9 cellular contexts compared by ENCODE assay signal in genomic region chr17:40321502-40322416, GRCh38. TPM values are rescaled to one million over a fixed set of nuclear protein-coding genes. Genes with fewer than 3 reads are reported as not detected.
DNase-seq lines count a peak whose midpoint lies in the region; ATAC-seq, FAIRE-seq and TF ChIP-seq lines count a peak whose summit lies in the region.
"Had no signal": no experiment of that assay in that cellular context is flagged by ENCODE, and none has a peak within 500 bp of the region (broad histone marks: within the 10 kb centered on the region; RNA-seq: fewer than 3 reads in every experiment).

No MANE protein-coding gene starts in this region.

- intact Hi-C loops in kidney (cut with DNase I) = no loop called here

- H3K27me3 ChIP-seq in thoracic aorta (replicated peaks; ENCODE audit: insufficient read depth) = no peaks in the 10 kb centered on the region

- no peaks in the 10 kb centered on the region for H3K36me3 ChIP-seq in kidney (ENCODE audit: control insufficient read depth in 1 of 2, insufficient read depth in 2 of 2, low read length in 2 of 2)
- no peaks in the 10 kb centered on the region for H3K36me3 ChIP-seq in thoracic aorta

- DNase-seq in T-helper 1 cell = no peak
- DNase-seq in activated naive CD8-positive, alpha-beta T cell treated with anti-CD3 and anti-CD28 coated beads, Interleukin-2, amount 10 ng/mL, durations not matched to agents 7 days and 5 days = no peak
- peak; percentile 86 for DNase-seq in kidney
- DNase-seq in thoracic aorta (ENCODE audit: low spot score) = no peak
- DNase-seq in GM10266 (ENCODE audit: extremely low spot score) = no peak
- no peak for DNase-seq in DMS114 treated with DMSO at 0.1 percent for 48 hours (lab: John Stamatoyannopoulos, UW; ENCODE audit: unreplicated experiment)
- DNase-seq in activated CD8-positive, alpha-beta memory T cell treated with anti-CD3 and anti-CD28 coated beads for 24 hours = no peak

- H3K27me3 Mint-ChIP-seq in T-helper 1 cell treated with Interleukin-12 subunit alpha and Interleukin-12 subunit beta and Interleukin-4 antibody, amounts not matched to agents 30 μg/mL and 1 μg/mL, for 36 hours (ENCODE audit: low read depth) = no peaks in the 10 kb centered on the region
- H3K27me3 Mint-ChIP-seq in activated naive CD8-positive, alpha-beta T cell treated with anti-CD3 and anti-CD28 coated beads, Interleukin-2, amount 10 ng/mL, durations not matched to agents 7 days and 5 days = no peaks in the 10 kb centered on the region

- H3K4me3 ChIP-seq in kidney (ENCODE audit: low read length in 2 of 2) = peak overlapping the region; percentile 39 to 79
- peak overlapping the region; percentile 99 for H3K4me3 ChIP-seq in thoracic aorta

- H3K9me3 ChIP-seq in kidney (ENCODE audit: control insufficient read depth in 1 of 2, low read length in 2 of 2) (no peaks in the 10 kb centered on the region), thoracic aorta (no peaks in the 10 kb centered on the region)

- no peak for FAIRE-seq in kidney (lab: Jason Lieb, UNC)

- H3K27ac ChIP-seq in kidney (ENCODE audit: low read depth in 2 of 2, low read length in 2 of 2) = peak overlapping the region; percentile 94 to 95
- peak overlapping the region; percentile 84 to 91 for H3K27ac ChIP-seq in thoracic aorta

- H3K4me1 ChIP-seq in kidney (ENCODE audit: control insufficient read depth in 1 of 2, insufficient read depth in 1 of 2, low read depth in 1 of 2, low read length in 2 of 2) = peaks cover 69 to 74% of the 10 kb centered on the region in 2 donors
- H3K4me1 ChIP-seq in thoracic aorta (ENCODE audit: control insufficient read depth in 1 of 2, low read depth in 2 of 2) = peaks cover 77 to 91% of the 10 kb centered on the region in 2 donors

- peak overlapping the region; percentile 30 to 73 for H3K9ac ChIP-seq in kidney (ENCODE audit: low read length in 2 of 2)

- TF ChIP-seq CTCF in kidney (IDR thresholded peaks at IDR 0.05; ENCODE audit: borderline replicate concordance, extremely low read depth, insufficient read depth) (no peak), thoracic aorta (IDR thresholded peaks at IDR 0.05) (no peak), GM10266 (IDR thresholded peaks at IDR 0.05; ENCODE audit: control insufficient read depth, insufficient read depth, low read depth, missing control alignments) (no peak)

- ATAC-seq in activated naive CD8-positive, alpha-beta T cell treated with anti-CD3 and anti-CD28 coated beads, Interleukin-2, amount 10 ng/mL, durations not matched to agents 7 days and 5 days (ENCODE audit: low read depth) = no peak
- ATAC-seq in thoracic aorta (ENCODE audit: insufficient number of reproducible peaks, low FRiP score, low read depth) = no peak

- peak overlapping the region; percentile 90 for H3K4me3 Mint-ChIP-seq in T-helper 1 cell treated with Interleukin-12 subunit alpha and Interleukin-12 subunit beta and Interleukin-4 antibody, amounts not matched to agents 30 μg/mL and 1 μg/mL, for 36 hours
- peak overlapping the region; percentile 99 for H3K4me3 Mint-ChIP-seq in activated naive CD8-positive, alpha-beta T cell treated with anti-CD3 and anti-CD28 coated beads, Interleukin-2, amount 10 ng/mL, durations not matched to agents 7 days and 5 days

- POLR2A ChIA-PET in activated naive CD8-positive, alpha-beta T cell treated with anti-CD3 and anti-CD28 coated beads, Interleukin-2, amount 10 ng/mL, durations not matched to agents 7 days and 5 days (lab: Charles Lee) = interaction anchor here (0.8 to 14.9 kb wide), 8 partner anchors 10 to 282 kb away, joined by 3 to 170 read pairs (median 16); partner anchors contain the start of gene RARA

- peaks cover 2% of the 10 kb centered on the region for H3K36me3 Mint-ChIP-seq in T-helper 1 cell treated with Interleukin-12 subunit alpha and Interleukin-12 subunit beta and Interleukin-4 antibody, amounts not matched to agents 30 μg/mL and 1 μg/mL, for 36 hours (ENCODE audit: low read depth)
- peaks cover 13% of the 10 kb centered on the region for H3K36me3 Mint-ChIP-seq in activated naive CD8-positive, alpha-beta T cell treated with anti-CD3 and anti-CD28 coated beads, Interleukin-2, amount 10 ng/mL, durations not matched to agents 7 days and 5 days

- no peaks in the 10 kb centered on the region for H3K9me3 Mint-ChIP-seq in T-helper 1 cell treated with Interleukin-12 subunit alpha and Interleukin-12 subunit beta and Interleukin-4 antibody, amounts not matched to agents 30 μg/mL and 1 μg/mL, for 36 hours
- H3K9me3 Mint-ChIP-seq in activated naive CD8-positive, alpha-beta T cell treated with anti-CD3 and anti-CD28 coated beads, Interleukin-2, amount 10 ng/mL, durations not matched to agents 7 days and 5 days = no peaks in the 10 kb centered on the region

- peaks cover 85% of the 10 kb centered on the region for H3K4me1 Mint-ChIP-seq in T-helper 1 cell treated with Interleukin-12 subunit alpha and Interleukin-12 subunit beta and Interleukin-4 antibody, amounts not matched to agents 30 μg/mL and 1 μg/mL, for 36 hours (ENCODE audit: low read depth)
- H3K4me1 Mint-ChIP-seq in activated naive CD8-positive, alpha-beta T cell treated with anti-CD3 and anti-CD28 coated beads, Interleukin-2, amount 10 ng/mL, durations not matched to agents 7 days and 5 days = peaks cover 66% of the 10 kb centered on the region

- peak overlapping the region; percentile 99 for H3K27ac Mint-ChIP-seq in T-helper 1 cell treated with Interleukin-12 subunit alpha and Interleukin-12 subunit beta and Interleukin-4 antibody, amounts not matched to agents 30 μg/mL and 1 μg/mL, for 36 hours
- H3K27ac Mint-ChIP-seq in activated naive CD8-positive, alpha-beta T cell treated with anti-CD3 and anti-CD28 coated beads, Interleukin-2, amount 10 ng/mL, durations not matched to agents 7 days and 5 days = peak overlapping the region; percentile 98

RNA-seq across cellular contexts. Expression of gene RARA, which starts 12.8 kb away (rescaled TPM):
- 10 to 100 TPM; 51.7 to 53.6 TPM for total RNA-seq in activated naive CD8-positive, alpha-beta T cell treated with anti-CD3 and anti-CD28 coated beads, Interleukin-2, amount 10 ng/mL, durations not matched to agents 7 days and 5 days
- 45.7 TPM for total RNA-seq in kidney
- polyA plus RNA-seq in kidney (ENCODE audit: insufficient read depth, low read depth, low replicate concordance) = 22.5 TPM
- 10 to 100 TPM; 46.8 to 73.4 TPM for total RNA-seq in thoracic aorta

RNA-seq across cellular contexts. Expression of gene CDC6, which starts 34.1 kb away (rescaled TPM):
- total RNA-seq in activated naive CD8-positive, alpha-beta T cell treated with anti-CD3 and anti-CD28 coated beads, Interleukin-2, amount 10 ng/mL, durations not matched to agents 7 days and 5 days = 10 to 100 TPM; 67.9 to 75.2 TPM
- total RNA-seq in kidney (1.7 TPM), thoracic aorta (1 to 10 TPM in 1 of 2 donors, under 1 TPM in 1; 0.71 to 6.8 TPM)
- polyA plus RNA-seq in kidney (ENCODE audit: insufficient read depth, low read depth, low replicate concordance) = 0.49 TPM

RNA-seq across cellular contexts. Expression of gene GJD3, which starts 42.8 kb away (rescaled TPM):
- total RNA-seq in activated naive CD8-positive, alpha-beta T cell treated with anti-CD3 and anti-CD28 coated beads, Interleukin-2, amount 10 ng/mL, durations not matched to agents 7 days and 5 days = under 1 TPM in 1 of 2 experiments, not detected in 1; 0.48 TPM
- 2.6 TPM for total RNA-seq in kidney
- polyA plus RNA-seq in kidney (ENCODE audit: insufficient read depth, low read depth, low replicate concordance) = not detected
- total RNA-seq in thoracic aorta = 1 to 10 TPM in 1 of 2 donors, not detected in 1; 1.5 TPM
- total RNA-seq: activated CD8-positive, alpha-beta memory T cell treated with anti-CD3 and anti-CD28 coated beads for 36 hours had no signal

Comparison
In these comparisons a context has a peak if more than half of its experiments do, and no peak if none do; other contexts are left out.
1. RNA of gene CDC6, which starts 34.1 kb away (total RNA-seq): 67.9 to 75.2 TPM in activated naive CD8-positive, alpha-beta T cell treated with anti-CD3 and anti-CD28 coated beads, Interleukin-2, amount 10 ng/mL, durations not matched to agents 7 days and 5 days; 0.71 to 6.8 TPM in thoracic aorta and 1.7 TPM in kidney (single experiment); every median in the first group is over 4 times any median in the second.